In the genomic region with DNA sequence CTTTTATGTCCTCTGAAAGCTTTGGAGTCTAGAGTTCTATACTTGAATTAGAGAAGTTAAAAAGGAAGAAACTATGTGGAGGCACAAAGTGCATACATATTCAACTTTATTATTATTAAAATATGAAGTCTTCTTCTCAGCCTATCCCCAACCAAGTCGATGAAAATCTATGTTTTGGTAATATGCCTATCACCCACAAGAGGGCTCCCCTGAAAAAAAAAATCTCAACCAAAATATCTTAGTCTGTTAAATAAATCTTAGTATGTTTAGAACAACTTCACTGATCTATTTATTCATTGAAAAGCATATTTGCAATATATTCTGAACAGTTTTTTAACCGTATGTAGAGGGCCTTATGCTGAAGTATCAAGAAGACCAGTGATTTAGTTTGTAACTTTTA, we compare ENCODE assay signal across 1 cellular context.
TF ChIP-seq lines count a peak whose summit lies in the region.

No MANE protein-coding gene starts in this region.

TF ChIP-seq in GM23338, 12 proteins besides CTCF, POLR2A, EP300 and RAD21:
- TF ChIP-seq, protein P1, sequence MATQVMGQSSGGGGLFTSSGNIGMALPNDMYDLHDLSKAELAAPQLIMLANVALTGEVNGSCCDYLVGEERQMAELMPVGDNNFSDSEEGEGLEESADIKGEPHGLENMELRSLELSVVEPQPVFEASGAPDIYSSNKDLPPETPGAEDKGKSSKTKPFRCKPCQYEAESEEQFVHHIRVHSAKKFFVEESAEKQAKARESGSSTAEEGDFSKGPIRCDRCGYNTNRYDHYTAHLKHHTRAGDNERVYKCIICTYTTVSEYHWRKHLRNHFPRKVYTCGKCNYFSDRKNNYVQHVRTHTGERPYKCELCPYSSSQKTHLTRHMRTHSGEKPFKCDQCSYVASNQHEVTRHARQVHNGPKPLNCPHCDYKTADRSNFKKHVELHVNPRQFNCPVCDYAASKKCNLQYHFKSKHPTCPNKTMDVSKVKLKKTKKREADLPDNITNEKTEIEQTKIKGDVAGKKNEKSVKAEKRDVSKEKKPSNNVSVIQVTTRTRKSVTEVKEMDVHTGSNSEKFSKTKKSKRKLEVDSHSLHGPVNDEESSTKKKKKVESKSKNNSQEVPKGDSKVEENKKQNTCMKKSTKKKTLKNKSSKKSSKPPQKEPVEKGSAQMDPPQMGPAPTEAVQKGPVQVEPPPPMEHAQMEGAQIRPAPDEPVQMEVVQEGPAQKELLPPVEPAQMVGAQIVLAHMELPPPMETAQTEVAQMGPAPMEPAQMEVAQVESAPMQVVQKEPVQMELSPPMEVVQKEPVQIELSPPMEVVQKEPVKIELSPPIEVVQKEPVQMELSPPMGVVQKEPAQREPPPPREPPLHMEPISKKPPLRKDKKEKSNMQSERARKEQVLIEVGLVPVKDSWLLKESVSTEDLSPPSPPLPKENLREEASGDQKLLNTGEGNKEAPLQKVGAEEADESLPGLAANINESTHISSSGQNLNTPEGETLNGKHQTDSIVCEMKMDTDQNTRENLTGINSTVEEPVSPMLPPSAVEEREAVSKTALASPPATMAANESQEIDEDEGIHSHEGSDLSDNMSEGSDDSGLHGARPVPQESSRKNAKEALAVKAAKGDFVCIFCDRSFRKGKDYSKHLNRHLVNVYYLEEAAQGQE (IDR thresholded peaks at IDR 0.05; ENCODE audit: unreplicated experiment) = no peak
- TF ChIP-seq JUNB (IDR thresholded peaks at IDR 0.05; ENCODE audit: unreplicated experiment) (no peak), ZNF114 (CRISPR knock-in tag; IDR thresholded peaks at IDR 0.05) (no peak), ZNF331 (CRISPR knock-in tag; IDR thresholded peaks at IDR 0.05; ENCODE audit: low read depth) (no peak), POLR2AphosphoS5 (IDR thresholded peaks at IDR 0.05; ENCODE audit: low read depth) (no peak), STAT1 (IDR thresholded peaks at IDR 0.05; ENCODE audit: unreplicated experiment) (no peak), EZH2phosphoT487 (IDR thresholded peaks at IDR 0.05; ENCODE audit: unreplicated experiment) (no peak)
- TF ChIP-seq, protein P2, sequence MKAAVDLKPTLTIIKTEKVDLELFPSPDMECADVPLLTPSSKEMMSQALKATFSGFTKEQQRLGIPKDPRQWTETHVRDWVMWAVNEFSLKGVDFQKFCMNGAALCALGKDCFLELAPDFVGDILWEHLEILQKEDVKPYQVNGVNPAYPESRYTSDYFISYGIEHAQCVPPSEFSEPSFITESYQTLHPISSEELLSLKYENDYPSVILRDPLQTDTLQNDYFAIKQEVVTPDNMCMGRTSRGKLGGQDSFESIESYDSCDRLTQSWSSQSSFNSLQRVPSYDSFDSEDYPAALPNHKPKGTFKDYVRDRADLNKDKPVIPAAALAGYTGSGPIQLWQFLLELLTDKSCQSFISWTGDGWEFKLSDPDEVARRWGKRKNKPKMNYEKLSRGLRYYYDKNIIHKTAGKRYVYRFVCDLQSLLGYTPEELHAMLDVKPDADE (IDR thresholded peaks at IDR 0.05) = no peak
- TF ChIP-seq, protein P3, sequence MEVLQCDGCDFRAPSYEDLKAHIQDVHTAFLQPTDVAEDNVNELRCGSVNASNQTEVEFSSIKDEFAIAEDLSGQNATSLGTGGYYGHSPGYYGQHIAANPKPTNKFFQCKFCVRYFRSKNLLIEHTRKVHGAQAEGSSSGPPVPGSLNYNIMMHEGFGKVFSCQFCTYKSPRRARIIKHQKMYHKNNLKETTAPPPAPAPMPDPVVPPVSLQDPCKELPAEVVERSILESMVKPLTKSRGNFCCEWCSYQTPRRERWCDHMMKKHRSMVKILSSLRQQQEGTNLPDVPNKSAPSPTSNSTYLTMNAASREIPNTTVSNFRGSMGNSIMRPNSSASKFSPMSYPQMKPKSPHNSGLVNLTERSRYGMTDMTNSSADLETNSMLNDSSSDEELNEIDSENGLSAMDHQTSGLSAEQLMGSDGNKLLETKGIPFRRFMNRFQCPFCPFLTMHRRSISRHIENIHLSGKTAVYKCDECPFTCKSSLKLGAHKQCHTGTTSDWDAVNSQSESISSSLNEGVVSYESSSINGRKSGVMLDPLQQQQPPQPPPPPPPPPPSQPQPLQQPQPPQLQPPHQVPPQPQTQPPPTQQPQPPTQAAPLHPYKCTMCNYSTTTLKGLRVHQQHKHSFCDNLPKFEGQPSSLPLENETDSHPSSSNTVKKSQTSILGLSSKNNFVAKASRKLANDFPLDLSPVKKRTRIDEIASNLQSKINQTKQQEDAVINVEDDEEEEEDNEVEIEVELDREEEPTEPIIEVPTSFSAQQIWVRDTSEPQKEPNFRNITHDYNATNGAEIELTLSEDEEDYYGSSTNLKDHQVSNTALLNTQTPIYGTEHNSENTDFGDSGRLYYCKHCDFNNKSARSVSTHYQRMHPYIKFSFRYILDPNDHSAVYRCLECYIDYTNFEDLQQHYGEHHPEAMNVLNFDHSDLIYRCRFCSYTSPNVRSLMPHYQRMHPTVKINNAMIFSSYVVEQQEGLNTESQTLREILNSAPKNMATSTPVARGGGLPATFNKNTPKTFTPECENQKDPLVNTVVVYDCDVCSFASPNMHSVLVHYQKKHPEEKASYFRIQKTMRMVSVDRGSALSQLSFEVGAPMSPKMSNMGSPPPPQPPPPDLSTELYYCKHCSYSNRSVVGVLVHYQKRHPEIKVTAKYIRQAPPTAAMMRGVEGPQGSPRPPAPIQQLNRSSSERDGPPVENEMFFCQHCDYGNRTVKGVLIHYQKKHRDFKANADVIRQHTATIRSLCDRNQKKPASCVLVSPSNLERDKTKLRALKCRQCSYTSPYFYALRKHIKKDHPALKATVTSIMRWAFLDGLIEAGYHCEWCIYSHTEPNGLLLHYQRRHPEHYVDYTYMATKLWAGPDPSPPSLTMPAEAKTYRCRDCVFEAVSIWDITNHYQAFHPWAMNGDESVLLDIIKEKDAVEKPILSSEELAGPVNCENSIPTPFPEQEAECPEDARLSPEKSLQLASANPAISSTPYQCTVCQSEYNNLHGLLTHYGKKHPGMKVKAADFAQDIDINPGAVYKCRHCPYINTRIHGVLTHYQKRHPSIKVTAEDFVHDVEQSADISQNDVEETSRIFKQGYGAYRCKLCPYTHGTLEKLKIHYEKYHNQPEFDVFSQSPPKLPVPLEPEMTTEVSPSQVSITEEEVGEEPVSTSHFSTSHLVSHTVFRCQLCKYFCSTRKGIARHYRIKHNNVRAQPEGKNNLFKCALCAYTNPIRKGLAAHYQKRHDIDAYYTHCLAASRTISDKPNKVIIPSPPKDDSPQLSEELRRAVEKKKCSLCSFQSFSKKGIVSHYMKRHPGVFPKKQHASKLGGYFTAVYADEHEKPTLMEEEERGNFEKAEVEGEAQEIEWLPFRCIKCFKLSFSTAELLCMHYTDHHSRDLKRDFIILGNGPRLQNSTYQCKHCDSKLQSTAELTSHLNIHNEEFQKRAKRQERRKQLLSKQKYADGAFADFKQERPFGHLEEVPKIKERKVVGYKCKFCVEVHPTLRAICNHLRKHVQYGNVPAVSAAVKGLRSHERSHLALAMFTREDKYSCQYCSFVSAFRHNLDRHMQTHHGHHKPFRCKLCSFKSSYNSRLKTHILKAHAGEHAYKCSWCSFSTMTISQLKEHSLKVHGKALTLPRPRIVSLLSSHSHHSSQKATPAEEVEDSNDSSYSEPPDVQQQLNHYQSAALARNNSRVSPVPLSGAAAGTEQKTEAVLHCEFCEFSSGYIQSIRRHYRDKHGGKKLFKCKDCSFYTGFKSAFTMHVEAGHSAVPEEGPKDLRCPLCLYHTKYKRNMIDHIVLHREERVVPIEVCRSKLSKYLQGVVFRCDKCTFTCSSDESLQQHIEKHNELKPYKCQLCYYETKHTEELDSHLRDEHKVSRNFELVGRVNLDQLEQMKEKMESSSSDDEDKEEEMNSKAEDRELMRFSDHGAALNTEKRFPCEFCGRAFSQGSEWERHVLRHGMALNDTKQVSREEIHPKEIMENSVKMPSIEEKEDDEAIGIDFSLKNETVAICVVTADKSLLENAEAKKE (CRISPR knock-in tag; IDR thresholded peaks at IDR 0.05) = no peak
